1 cellular context compared by ENCODE assay signal in genomic region chr6:68967549-68968300, GRCh38.
TF ChIP-seq lines count a peak whose summit lies in the region.

No MANE protein-coding gene starts in this region.

TF ChIP-seq in K562, 482 proteins besides CTCF, POLR2A, EP300 and RAD21 (continued from another document and continues in another):
- no peak for TF ChIP-seq CHD7 (IDR thresholded peaks at IDR 0.05; ENCODE audit: low read depth, low read length)
- no peak for TF ChIP-seq ATF1 (CRISPR knock-in tag; IDR thresholded peaks at IDR 0.05)
- peak; percentile 42; the same call in 1 of the 2 replicates for TF ChIP-seq ATF1 (tag; IDR thresholded peaks at IDR 0.05)
- no peak for TF ChIP-seq MBD1 (CRISPR knock-in tag; IDR thresholded peaks at IDR 0.05)
- no peak for TF ChIP-seq NELFE (IDR thresholded peaks at IDR 0.05; ENCODE audit: insufficient read depth, insufficient read length)
- TF ChIP-seq PREB (CRISPR knock-in tag; IDR thresholded peaks at IDR 0.05): no peak
- no peak for TF ChIP-seq ZNF232 (CRISPR knock-in tag; IDR thresholded peaks at IDR 0.05)
- no peak for TF ChIP-seq OTX1 (CRISPR knock-in tag; IDR thresholded peaks at IDR 0.05)
- TF ChIP-seq NR1H2 (CRISPR knock-in tag; IDR thresholded peaks at IDR 0.05): no peak
- no peak for TF ChIP-seq ZNF561 (CRISPR knock-in tag; conservative IDR thresholded peaks at IDR 0.05)
- no peak for TF ChIP-seq ZNF263 (CRISPR knock-in tag; IDR thresholded peaks at IDR 0.05; ENCODE audit: borderline replicate concordance)
- no peak for TF ChIP-seq ZC3H4 (CRISPR knock-in tag; IDR thresholded peaks at IDR 0.05; ENCODE audit: borderline replicate concordance)
- TF ChIP-seq IRF2 (CRISPR knock-in tag; IDR thresholded peaks at IDR 0.05): no peak
- TF ChIP-seq ZNF212 (CRISPR knock-in tag; IDR thresholded peaks at IDR 0.05): no peak
- TF ChIP-seq ZNF184 (CRISPR knock-in tag; IDR thresholded peaks at IDR 0.05): no peak
- peak; percentile 45; the same call in 1 of the 2 replicates for TF ChIP-seq TOE1 (IDR thresholded peaks at IDR 0.05; ENCODE audit: borderline replicate concordance)
- TF ChIP-seq TOE1 (CRISPR knock-in tag; IDR thresholded peaks at IDR 0.05; ENCODE audit: borderline replicate concordance, low read depth): no peak
- no peak for TF ChIP-seq HMGN3 (IDR thresholded peaks at IDR 0.05; ENCODE audit: borderline replicate concordance, extremely low read depth, insufficient read length, low read depth, low read length)
- no peak for TF ChIP-seq GTF2A2 (tag; IDR thresholded peaks at IDR 0.05)
- no peak for TF ChIP-seq RBM25 (IDR thresholded peaks at IDR 0.05; ENCODE audit: low read depth, low read length, severe bottlenecking)
- no peak for TF ChIP-seq POLR2AphosphoS2 (IDR thresholded peaks at IDR 0.05; ENCODE audit: low read length)
- no peak for TF ChIP-seq MAX (CRISPR knock-in tag; IDR thresholded peaks at IDR 0.05)
- no peak for TF ChIP-seq USF1 (CRISPR knock-in tag; IDR thresholded peaks at IDR 0.05)
- TF ChIP-seq EWSR1 (IDR thresholded peaks at IDR 0.05; ENCODE audit: borderline replicate concordance, low read depth, partially characterized antibody): no peak
- no peak for TF ChIP-seq GABPB2 (CRISPR knock-in tag; conservative IDR thresholded peaks at IDR 0.05)
- TF ChIP-seq CHCHD3 (CRISPR knock-in tag; IDR thresholded peaks at IDR 0.05): no peak
- TF ChIP-seq PCBP2 (IDR thresholded peaks at IDR 0.05; ENCODE audit: low read depth, low read length, poor library complexity, severe bottlenecking): no peak
- TF ChIP-seq ZBTB43 (CRISPR knock-in tag; IDR thresholded peaks at IDR 0.05): no peak
- no peak for TF ChIP-seq MBD2 (IDR thresholded peaks at IDR 0.05; ENCODE audit: borderline replicate concordance, low read depth)
- no peak for TF ChIP-seq ARHGAP35 (IDR thresholded peaks at IDR 0.05; ENCODE audit: partially characterized antibody)
- TF ChIP-seq NFATC3 (IDR thresholded peaks at IDR 0.05): no peak
- no peak for TF ChIP-seq SREBF1 (IDR thresholded peaks at IDR 0.05; ENCODE audit: borderline replicate concordance, low read depth, low read length)
- TF ChIP-seq NR4A1 (CRISPR knock-in tag; IDR thresholded peaks at IDR 0.05): no peak
- TF ChIP-seq NR4A1 (tag; IDR thresholded peaks at IDR 0.05): no peak
- TF ChIP-seq FOS (IDR thresholded peaks at IDR 0.05; ENCODE audit: extremely low read depth, insufficient read length): no peak
- no peak for TF ChIP-seq MAFK (IDR thresholded peaks at IDR 0.05; ENCODE audit: low read length)
- TF ChIP-seq ARID2 (IDR thresholded peaks at IDR 0.05): no peak
- TF ChIP-seq GABPA (tag; conservative IDR thresholded peaks at IDR 0.05; ENCODE audit: low read depth): no peak
- no peak for TF ChIP-seq TAF15 (IDR thresholded peaks at IDR 0.05; ENCODE audit: low read depth, low read length)
- no peak for TF ChIP-seq TFAP4 (CRISPR knock-in tag; IDR thresholded peaks at IDR 0.05; ENCODE audit: borderline replicate concordance)
- TF ChIP-seq GATA2 (CRISPR knock-in tag; IDR thresholded peaks at IDR 0.05): no peak
- no peak for TF ChIP-seq THAP7 (CRISPR knock-in tag; IDR thresholded peaks at IDR 0.05)
- TF ChIP-seq PHF8 (IDR thresholded peaks at IDR 0.05; ENCODE audit: borderline replicate concordance, low read length): peak; percentile 17; the same call in 1 of the 2 replicates
- no peak for TF ChIP-seq RFX7 (CRISPR knock-in tag; IDR thresholded peaks at IDR 0.05)
- no peak for TF ChIP-seq PBX2 (CRISPR knock-in tag; IDR thresholded peaks at IDR 0.05; ENCODE audit: low read depth)
- TF ChIP-seq PBX2 (tag; conservative IDR thresholded peaks at IDR 0.05; ENCODE audit: low read depth): no peak; the same call in 1 of the 2 replicates
- peak; percentile 92 for TF ChIP-seq C11orf30 (IDR thresholded peaks at IDR 0.05; ENCODE audit: low read depth)
- TF ChIP-seq SAP30 (IDR thresholded peaks at IDR 0.05; ENCODE audit: borderline replicate concordance, insufficient read depth, low read depth, low read length, poor library complexity, severe bottlenecking): no peak
